ENCODE assay signal across 1 cellular context in the genomic region with DNA sequence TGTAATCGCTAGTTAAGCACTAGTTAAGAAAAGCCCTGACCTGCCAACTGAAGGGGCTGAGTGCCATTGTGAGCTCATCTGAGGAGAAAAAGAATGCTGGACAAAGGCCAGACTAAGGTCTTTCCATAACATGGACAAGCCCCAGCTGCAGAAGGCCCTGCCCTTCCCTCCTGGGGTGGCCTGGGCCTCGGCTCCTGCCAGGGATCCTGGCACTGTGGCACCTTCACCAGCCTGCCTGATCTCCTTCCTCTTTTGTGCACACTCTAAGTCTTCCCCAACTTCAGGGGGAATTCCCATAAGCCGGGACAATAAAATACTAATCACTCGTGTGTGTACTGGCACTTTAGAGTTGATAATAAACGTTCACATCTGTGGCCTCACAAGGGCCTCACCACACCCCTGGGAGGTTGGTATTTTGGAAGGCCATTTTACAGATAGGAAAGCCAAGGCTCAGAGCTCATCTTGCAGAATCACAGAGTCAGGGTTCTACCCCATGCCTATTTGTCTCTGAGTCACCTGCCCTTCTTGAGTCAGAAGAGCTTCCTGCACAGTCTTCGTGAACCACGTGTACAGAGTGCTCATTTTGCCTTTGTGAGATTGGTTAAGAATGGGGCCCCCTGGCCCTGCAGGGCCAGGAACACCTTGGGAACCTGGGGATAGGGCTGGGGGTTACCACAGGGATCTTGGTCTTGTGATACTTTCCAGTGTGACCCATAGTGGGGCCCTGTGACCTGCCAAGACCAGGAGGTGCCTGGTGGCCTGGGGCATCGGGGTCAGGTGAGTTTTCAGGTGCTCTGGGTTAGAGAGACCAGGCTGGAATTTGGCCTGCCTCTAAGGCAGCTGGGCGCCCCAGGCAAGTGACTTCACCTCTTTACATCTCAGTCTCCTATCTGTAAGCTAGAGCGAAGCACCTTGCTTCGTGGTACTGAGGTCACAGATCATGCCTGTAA.
TF ChIP-seq lines count a peak whose summit lies in the region.

No MANE protein-coding gene starts in this region.

TF ChIP-seq in GM12878, 131 proteins besides CTCF, POLR2A, EP300 and RAD21:
- peak; percentile 20; the same call in 1 of the 2 replicates for TF ChIP-seq GABPA (IDR thresholded peaks at IDR 0.05; ENCODE audit: low read depth)
- TF ChIP-seq MTA2 (IDR thresholded peaks at IDR 0.05; ENCODE audit: low read depth): 0 out of 2 replicates have a peak, but pooled peaks have one; percentile 15
- TF ChIP-seq, protein P1, sequence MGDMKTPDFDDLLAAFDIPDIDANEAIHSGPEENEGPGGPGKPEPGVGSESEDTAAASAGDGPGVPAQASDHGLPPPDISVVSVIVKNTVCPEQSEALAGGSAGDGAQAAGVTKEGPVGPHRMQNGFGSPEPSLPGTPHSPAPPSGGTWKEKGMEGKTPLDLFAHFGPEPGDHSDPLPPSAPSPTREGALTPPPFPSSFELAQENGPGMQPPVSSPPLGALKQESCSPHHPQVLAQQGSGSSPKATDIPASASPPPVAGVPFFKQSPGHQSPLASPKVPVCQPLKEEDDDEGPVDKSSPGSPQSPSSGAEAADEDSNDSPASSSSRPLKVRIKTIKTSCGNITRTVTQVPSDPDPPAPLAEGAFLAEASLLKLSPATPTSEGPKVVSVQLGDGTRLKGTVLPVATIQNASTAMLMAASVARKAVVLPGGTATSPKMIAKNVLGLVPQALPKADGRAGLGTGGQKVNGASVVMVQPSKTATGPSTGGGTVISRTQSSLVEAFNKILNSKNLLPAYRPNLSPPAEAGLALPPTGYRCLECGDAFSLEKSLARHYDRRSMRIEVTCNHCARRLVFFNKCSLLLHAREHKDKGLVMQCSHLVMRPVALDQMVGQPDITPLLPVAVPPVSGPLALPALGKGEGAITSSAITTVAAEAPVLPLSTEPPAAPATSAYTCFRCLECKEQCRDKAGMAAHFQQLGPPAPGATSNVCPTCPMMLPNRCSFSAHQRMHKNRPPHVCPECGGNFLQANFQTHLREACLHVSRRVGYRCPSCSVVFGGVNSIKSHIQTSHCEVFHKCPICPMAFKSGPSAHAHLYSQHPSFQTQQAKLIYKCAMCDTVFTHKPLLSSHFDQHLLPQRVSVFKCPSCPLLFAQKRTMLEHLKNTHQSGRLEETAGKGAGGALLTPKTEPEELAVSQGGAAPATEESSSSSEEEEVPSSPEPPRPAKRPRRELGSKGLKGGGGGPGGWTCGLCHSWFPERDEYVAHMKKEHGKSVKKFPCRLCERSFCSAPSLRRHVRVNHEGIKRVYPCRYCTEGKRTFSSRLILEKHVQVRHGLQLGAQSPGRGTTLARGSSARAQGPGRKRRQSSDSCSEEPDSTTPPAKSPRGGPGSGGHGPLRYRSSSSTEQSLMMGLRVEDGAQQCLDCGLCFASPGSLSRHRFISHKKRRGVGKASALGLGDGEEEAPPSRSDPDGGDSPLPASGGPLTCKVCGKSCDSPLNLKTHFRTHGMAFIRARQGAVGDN (IDR thresholded peaks at IDR 0.05): no peak
- peak in 1 of 2 experiments; percentile 20; a peak in 1 of 4 replicates for TF ChIP-seq BHLHE40 (IDR thresholded peaks at IDR 0.05; ENCODE audit: borderline replicate concordance in 1 of 2, low read depth in 2 of 2, low read length in 1 of 2)
TF ChIP-seq in GM12878: peak in this region for 3.
